11 cellular contexts compared by ENCODE assay signal in genomic region chr2:95037476-95037875, GRCh38. TPM values are rescaled to one million over a fixed set of nuclear protein-coding genes. Genes with fewer than 3 reads are reported as not detected.
DNase-seq lines count a peak whose midpoint lies in the region; ATAC-seq and TF ChIP-seq lines count a peak whose summit lies in the region.
"Not testable (repeated sequence)": the region's sequence is repeated elsewhere in the genome, so short reads cannot be mapped to it uniquely, and the experiment has no call there.
"Had no signal": no experiment of that assay in that cellular context is flagged by ENCODE, and none has a peak within 500 bp of the region (broad histone marks: within the 10 kb centered on the region; RNA-seq: fewer than 3 reads in every experiment).

No MANE protein-coding gene starts in this region.

- ATAC-seq in T-helper 17 cell; activated T-helper 17 cell treated with anti-CD3 and anti-CD28 coated beads, Interleukin-2, amount 50 U/mL, for 72 hours (replicated peaks): not testable (repeated sequence)

- H3K9me3 ChIP-seq in CD8-positive, alpha-beta memory T cell (ENCODE audit: low read length); T-helper 17 cell (ENCODE audit: control insufficient read depth, low read length, poor library complexity, severe bottlenecking): not testable (repeated sequence)

- not testable (repeated sequence) for H3K4me3 Mint-ChIP-seq in CD8-positive, alpha-beta memory T cell; T-helper 17 cell; activated CD4-positive, alpha-beta memory T cell treated with anti-CD3 and anti-CD28 coated beads, Interleukin-2, amount 10 ng/mL, durations not matched to agents 7 days and 5 days; activated naive CD8-positive, alpha-beta T cell treated with anti-CD3 and anti-CD28 coated beads for 36 hours; chondrocyte (ENCODE audit: unreplicated experiment); nephron progenitor cell
- H3K4me3 Mint-ChIP-seq in activated T-helper 17 cell treated with anti-CD3 and anti-CD28 coated beads, Interleukin-2, amount 50 U/mL, for 72 hours: peak overlapping the region; percentile 8

- not testable (repeated sequence) for H3K36me3 ChIP-seq in CD8-positive, alpha-beta memory T cell (ENCODE audit: insufficient read depth, low read length)

- not testable (repeated sequence) for H3K9me3 Mint-ChIP-seq in CD8-positive, alpha-beta memory T cell; activated CD4-positive, alpha-beta memory T cell treated with anti-CD3 and anti-CD28 coated beads, Interleukin-2, amount 10 ng/mL, durations not matched to agents 7 days and 5 days; chondrocyte (ENCODE audit: low read depth)
- H3K9me3 Mint-ChIP-seq in activated T-helper 17 cell treated with anti-CD3 and anti-CD28 coated beads, Interleukin-2, amount 50 U/mL, for 72 hours: peaks cover 30% of the 10 kb centered on the region
- H3K9me3 Mint-ChIP-seq in activated naive CD8-positive, alpha-beta T cell treated with anti-CD3 and anti-CD28 coated beads for 36 hours: peaks cover 21% of the 10 kb centered on the region
- H3K9me3 Mint-ChIP-seq in nephron progenitor cell: peaks cover 47% of the 10 kb centered on the region

- POLR2A ChIA-PET in CD8-positive, alpha-beta memory T cell (lab: Charles Lee); activated CD4-positive, alpha-beta memory T cell treated with anti-CD3 and anti-CD28 coated beads, Interleukin-2, amount 10 ng/mL, durations not matched to agents 7 days and 5 days (lab: Charles Lee): not testable (repeated sequence)

- H3K4me3 ChIP-seq in CD8-positive, alpha-beta memory T cell (ENCODE audit: low read length): not testable (repeated sequence)

- H3K27me3 ChIP-seq in CD8-positive, alpha-beta memory T cell (ENCODE audit: insufficient read depth, low read length, poor library complexity, severe bottlenecking): not testable (repeated sequence)

- H3K36me3 Mint-ChIP-seq in CD8-positive, alpha-beta memory T cell; T-helper 17 cell (ENCODE audit: low read depth); chondrocyte (ENCODE audit: low read depth): not testable (repeated sequence)
- peaks cover 55% of the 10 kb centered on the region for H3K36me3 Mint-ChIP-seq in activated CD4-positive, alpha-beta memory T cell treated with anti-CD3 and anti-CD28 coated beads, Interleukin-2, amount 10 ng/mL, durations not matched to agents 7 days and 5 days (ENCODE audit: low read depth)
- H3K36me3 Mint-ChIP-seq in activated T-helper 17 cell treated with anti-CD3 and anti-CD28 coated beads, Interleukin-2, amount 50 U/mL, for 72 hours (ENCODE audit: low read depth): peaks cover 42% of the 10 kb centered on the region
- H3K36me3 Mint-ChIP-seq in activated naive CD8-positive, alpha-beta T cell treated with anti-CD3 and anti-CD28 coated beads for 36 hours: peaks cover 20% of the 10 kb centered on the region
- H3K36me3 Mint-ChIP-seq in nephron progenitor cell (ENCODE audit: low read depth): peaks cover 12% of the 10 kb centered on the region

- H3K27ac Mint-ChIP-seq in CD8-positive, alpha-beta memory T cell: peak overlapping the region in 6 of 8 donors; percentile 3 to 85 (median 52)
- peak overlapping the region; percentile 93 for H3K27ac Mint-ChIP-seq in T-helper 17 cell
- H3K27ac Mint-ChIP-seq in activated CD4-positive, alpha-beta memory T cell treated with anti-CD3 and anti-CD28 coated beads, Interleukin-2, amount 10 ng/mL, durations not matched to agents 7 days and 5 days: peak overlapping the region; percentile 60
- H3K27ac Mint-ChIP-seq in activated T-helper 17 cell treated with anti-CD3 and anti-CD28 coated beads, Interleukin-2, amount 50 U/mL, for 72 hours: peak overlapping the region; percentile 87
- H3K27ac Mint-ChIP-seq in activated naive CD8-positive, alpha-beta T cell treated with anti-CD3 and anti-CD28 coated beads for 36 hours: peak overlapping the region; percentile 17
- H3K27ac Mint-ChIP-seq in chondrocyte (ENCODE audit: unreplicated experiment): peak overlapping the region; percentile 30
- H3K27ac Mint-ChIP-seq in nephron progenitor cell: peak overlapping the region; percentile 91

- peaks cover 29 to 76% (median 47%) of the 10 kb centered on the region in 3 donors for H3K4me1 Mint-ChIP-seq in CD8-positive, alpha-beta memory T cell
- peaks cover 57% of the 10 kb centered on the region for H3K4me1 Mint-ChIP-seq in T-helper 17 cell
- H3K4me1 Mint-ChIP-seq in activated CD4-positive, alpha-beta memory T cell treated with anti-CD3 and anti-CD28 coated beads, Interleukin-2, amount 10 ng/mL, durations not matched to agents 7 days and 5 days: peaks cover 55% of the 10 kb centered on the region
- H3K4me1 Mint-ChIP-seq in activated T-helper 17 cell treated with anti-CD3 and anti-CD28 coated beads, Interleukin-2, amount 50 U/mL, for 72 hours: peaks cover 52% of the 10 kb centered on the region
- H3K4me1 Mint-ChIP-seq in activated naive CD8-positive, alpha-beta T cell treated with anti-CD3 and anti-CD28 coated beads for 36 hours: peaks cover 51% of the 10 kb centered on the region
- H3K4me1 Mint-ChIP-seq in chondrocyte (ENCODE audit: low read depth); nephron progenitor cell: not testable (repeated sequence)

- H3K27me3 Mint-ChIP-seq in CD8-positive, alpha-beta memory T cell; T-helper 17 cell; activated CD4-positive, alpha-beta memory T cell treated with anti-CD3 and anti-CD28 coated beads, Interleukin-2, amount 10 ng/mL, durations not matched to agents 7 days and 5 days; activated T-helper 17 cell treated with anti-CD3 and anti-CD28 coated beads, Interleukin-2, amount 50 U/mL, for 72 hours; activated naive CD8-positive, alpha-beta T cell treated with anti-CD3 and anti-CD28 coated beads for 36 hours: not testable (repeated sequence)
- peaks cover 26% of the 10 kb centered on the region for H3K27me3 Mint-ChIP-seq in chondrocyte (ENCODE audit: low read depth)
- peaks cover 28% of the 10 kb centered on the region for H3K27me3 Mint-ChIP-seq in nephron progenitor cell (ENCODE audit: low read depth, poor library complexity)

- CTCF ChIA-PET in CD8-positive, alpha-beta memory T cell (lab: Charles Lee); activated CD4-positive, alpha-beta memory T cell treated with anti-CD3 and anti-CD28 coated beads, Interleukin-2, amount 10 ng/mL, durations not matched to agents 7 days and 5 days (lab: Charles Lee): not testable (repeated sequence)

- H3K4me1 ChIP-seq in CD8-positive, alpha-beta memory T cell (ENCODE audit: insufficient read depth, low read length): peaks cover 57% of the 10 kb centered on the region

- DNase-seq in CD8-positive, alpha-beta memory T cell; T-helper 17 cell; activated CD4-positive, alpha-beta memory T cell treated with anti-CD3 and anti-CD28 coated beads, Interleukin-2, amount 10 ng/mL, durations not matched to agents 7 days and 5 days; activated naive CD8-positive, alpha-beta T cell treated with anti-CD3 and anti-CD28 coated beads for 36 hours; chondrocyte (ENCODE audit: low spot score); nephron progenitor cell: not testable (repeated sequence)

- not testable (repeated sequence) for TF ChIP-seq CTCF in chondrocyte (IDR thresholded peaks at IDR 0.05); nephron progenitor cell (IDR thresholded peaks at IDR 0.05)

- H3K27ac ChIP-seq in CD8-positive, alpha-beta memory T cell (ENCODE audit: low read depth, low read length): not testable (repeated sequence)
- peak overlapping the region; percentile 36 for H3K27ac ChIP-seq in temporal lobe (ENCODE audit: low read depth, low read length)

RNA-seq across cellular contexts. Expression of gene MAL, which starts 12.0 kb away (rescaled TPM):
- 10 to 100 TPM; 25.2 to 27.3 TPM for total RNA-seq in CD8-positive, alpha-beta memory T cell
- 50.4 TPM for polyA plus RNA-seq in CD8-positive, alpha-beta memory T cell
- total RNA-seq in T-helper 17 cell: 100 to 1,000 TPM; 127 to 159 TPM
- 100 to 1,000 TPM; 202 to 210 TPM for total RNA-seq in activated CD4-positive, alpha-beta memory T cell treated with anti-CD3 and anti-CD28 coated beads, Interleukin-2, amount 10 ng/mL, durations not matched to agents 7 days and 5 days
- total RNA-seq in activated T-helper 17 cell treated with anti-CD3 and anti-CD28 coated beads, Interleukin-2, amount 50 U/mL, for 72 hours: 10 to 100 TPM; 47.2 to 65.9 TPM
- 10 to 100 TPM; 50.8 to 52.9 TPM for total RNA-seq in activated naive CD8-positive, alpha-beta T cell treated with anti-CD3 and anti-CD28 coated beads for 36 hours
- total RNA-seq in chondrocyte: not detected in 3 replicates
- not detected for total RNA-seq in temporal lobe
- total RNA-seq: K562 had no signal
- polyA plus RNA-seq: A549, BJ, K562 had no signal

Comparison
In these comparisons a context has a peak if more than half of its experiments do, and no peak if none do; other contexts are left out.
1. H3K27ac Mint-ChIP-seq: peak in every context shown above with its lines; median percentile 93 in T-helper 17 cell; 91 in nephron progenitor cell; 87 in activated T-helper 17 cell treated with anti-CD3 and anti-CD28 coated beads, Interleukin-2, amount 50 U/mL, for 72 hours; 60 in activated CD4-positive, alpha-beta memory T cell treated with anti-CD3 and anti-CD28 coated beads, Interleukin-2, amount 10 ng/mL, durations not matched to agents 7 days and 5 days; 52 in CD8-positive, alpha-beta memory T cell; 30 in chondrocyte; 17 in activated naive CD8-positive, alpha-beta T cell treated with anti-CD3 and anti-CD28 coated beads for 36 hours.
2. RNA of gene MAL, which starts 12.0 kb away (total RNA-seq): 202 to 210 TPM in activated CD4-positive, alpha-beta memory T cell treated with anti-CD3 and anti-CD28 coated beads, Interleukin-2, amount 10 ng/mL, durations not matched to agents 7 days and 5 days, 127 to 159 TPM in T-helper 17 cell, 47.2 to 65.9 TPM in activated T-helper 17 cell treated with anti-CD3 and anti-CD28 coated beads, Interleukin-2, amount 50 U/mL, for 72 hours, 50.8 to 52.9 TPM in activated naive CD8-positive, alpha-beta T cell treated with anti-CD3 and anti-CD28 coated beads for 36 hours and 25.2 to 27.3 TPM in CD8-positive, alpha-beta memory T cell; not detected in chondrocyte and not detected in temporal lobe (single experiment); every median in the first group is over 10 times any median in the second.